ENCODE assay signal across 2 cellular contexts in the genomic region with DNA sequence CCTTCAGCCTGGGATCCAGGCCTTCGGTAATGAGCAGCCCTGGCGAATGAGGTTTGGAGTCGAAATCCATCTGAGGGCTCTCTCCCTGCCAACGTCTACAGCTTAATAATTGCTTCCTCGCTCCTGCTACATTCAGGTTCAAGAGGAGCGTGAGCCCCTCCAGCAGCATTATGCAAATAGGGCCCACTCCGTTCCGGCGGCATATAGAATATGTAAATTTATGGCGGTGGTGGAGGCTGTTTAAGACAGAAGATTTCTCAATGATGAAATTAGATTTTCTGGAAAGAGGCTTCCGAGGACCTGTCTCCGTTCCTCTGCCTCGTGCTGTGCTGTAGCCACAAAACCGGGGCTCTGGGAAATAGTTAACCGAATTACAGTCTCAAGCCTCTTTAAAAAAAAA.
TF ChIP-seq lines count a peak whose summit lies in the region.

No MANE protein-coding gene starts in this region.

TF ChIP-seq in GM23338, 12 proteins besides CTCF, POLR2A, EP300 and RAD21 (continued from another document):
- TF ChIP-seq NANOG (IDR thresholded peaks at IDR 0.05; ENCODE audit: borderline replicate concordance) = no peak
- no peak for TF ChIP-seq POLR2AphosphoS5 (IDR thresholded peaks at IDR 0.05; ENCODE audit: low read depth)
- no peak for TF ChIP-seq STAT1 (IDR thresholded peaks at IDR 0.05; ENCODE audit: unreplicated experiment)
- TF ChIP-seq CREB1 (CRISPR knock-in tag; IDR thresholded peaks at IDR 0.05; ENCODE audit: low read depth) = no peak
- no peak for TF ChIP-seq JUNB (IDR thresholded peaks at IDR 0.05; ENCODE audit: unreplicated experiment)
- no peak for TF ChIP-seq ZNF331 (CRISPR knock-in tag; IDR thresholded peaks at IDR 0.05; ENCODE audit: low read depth)
- TF ChIP-seq, protein P1, sequence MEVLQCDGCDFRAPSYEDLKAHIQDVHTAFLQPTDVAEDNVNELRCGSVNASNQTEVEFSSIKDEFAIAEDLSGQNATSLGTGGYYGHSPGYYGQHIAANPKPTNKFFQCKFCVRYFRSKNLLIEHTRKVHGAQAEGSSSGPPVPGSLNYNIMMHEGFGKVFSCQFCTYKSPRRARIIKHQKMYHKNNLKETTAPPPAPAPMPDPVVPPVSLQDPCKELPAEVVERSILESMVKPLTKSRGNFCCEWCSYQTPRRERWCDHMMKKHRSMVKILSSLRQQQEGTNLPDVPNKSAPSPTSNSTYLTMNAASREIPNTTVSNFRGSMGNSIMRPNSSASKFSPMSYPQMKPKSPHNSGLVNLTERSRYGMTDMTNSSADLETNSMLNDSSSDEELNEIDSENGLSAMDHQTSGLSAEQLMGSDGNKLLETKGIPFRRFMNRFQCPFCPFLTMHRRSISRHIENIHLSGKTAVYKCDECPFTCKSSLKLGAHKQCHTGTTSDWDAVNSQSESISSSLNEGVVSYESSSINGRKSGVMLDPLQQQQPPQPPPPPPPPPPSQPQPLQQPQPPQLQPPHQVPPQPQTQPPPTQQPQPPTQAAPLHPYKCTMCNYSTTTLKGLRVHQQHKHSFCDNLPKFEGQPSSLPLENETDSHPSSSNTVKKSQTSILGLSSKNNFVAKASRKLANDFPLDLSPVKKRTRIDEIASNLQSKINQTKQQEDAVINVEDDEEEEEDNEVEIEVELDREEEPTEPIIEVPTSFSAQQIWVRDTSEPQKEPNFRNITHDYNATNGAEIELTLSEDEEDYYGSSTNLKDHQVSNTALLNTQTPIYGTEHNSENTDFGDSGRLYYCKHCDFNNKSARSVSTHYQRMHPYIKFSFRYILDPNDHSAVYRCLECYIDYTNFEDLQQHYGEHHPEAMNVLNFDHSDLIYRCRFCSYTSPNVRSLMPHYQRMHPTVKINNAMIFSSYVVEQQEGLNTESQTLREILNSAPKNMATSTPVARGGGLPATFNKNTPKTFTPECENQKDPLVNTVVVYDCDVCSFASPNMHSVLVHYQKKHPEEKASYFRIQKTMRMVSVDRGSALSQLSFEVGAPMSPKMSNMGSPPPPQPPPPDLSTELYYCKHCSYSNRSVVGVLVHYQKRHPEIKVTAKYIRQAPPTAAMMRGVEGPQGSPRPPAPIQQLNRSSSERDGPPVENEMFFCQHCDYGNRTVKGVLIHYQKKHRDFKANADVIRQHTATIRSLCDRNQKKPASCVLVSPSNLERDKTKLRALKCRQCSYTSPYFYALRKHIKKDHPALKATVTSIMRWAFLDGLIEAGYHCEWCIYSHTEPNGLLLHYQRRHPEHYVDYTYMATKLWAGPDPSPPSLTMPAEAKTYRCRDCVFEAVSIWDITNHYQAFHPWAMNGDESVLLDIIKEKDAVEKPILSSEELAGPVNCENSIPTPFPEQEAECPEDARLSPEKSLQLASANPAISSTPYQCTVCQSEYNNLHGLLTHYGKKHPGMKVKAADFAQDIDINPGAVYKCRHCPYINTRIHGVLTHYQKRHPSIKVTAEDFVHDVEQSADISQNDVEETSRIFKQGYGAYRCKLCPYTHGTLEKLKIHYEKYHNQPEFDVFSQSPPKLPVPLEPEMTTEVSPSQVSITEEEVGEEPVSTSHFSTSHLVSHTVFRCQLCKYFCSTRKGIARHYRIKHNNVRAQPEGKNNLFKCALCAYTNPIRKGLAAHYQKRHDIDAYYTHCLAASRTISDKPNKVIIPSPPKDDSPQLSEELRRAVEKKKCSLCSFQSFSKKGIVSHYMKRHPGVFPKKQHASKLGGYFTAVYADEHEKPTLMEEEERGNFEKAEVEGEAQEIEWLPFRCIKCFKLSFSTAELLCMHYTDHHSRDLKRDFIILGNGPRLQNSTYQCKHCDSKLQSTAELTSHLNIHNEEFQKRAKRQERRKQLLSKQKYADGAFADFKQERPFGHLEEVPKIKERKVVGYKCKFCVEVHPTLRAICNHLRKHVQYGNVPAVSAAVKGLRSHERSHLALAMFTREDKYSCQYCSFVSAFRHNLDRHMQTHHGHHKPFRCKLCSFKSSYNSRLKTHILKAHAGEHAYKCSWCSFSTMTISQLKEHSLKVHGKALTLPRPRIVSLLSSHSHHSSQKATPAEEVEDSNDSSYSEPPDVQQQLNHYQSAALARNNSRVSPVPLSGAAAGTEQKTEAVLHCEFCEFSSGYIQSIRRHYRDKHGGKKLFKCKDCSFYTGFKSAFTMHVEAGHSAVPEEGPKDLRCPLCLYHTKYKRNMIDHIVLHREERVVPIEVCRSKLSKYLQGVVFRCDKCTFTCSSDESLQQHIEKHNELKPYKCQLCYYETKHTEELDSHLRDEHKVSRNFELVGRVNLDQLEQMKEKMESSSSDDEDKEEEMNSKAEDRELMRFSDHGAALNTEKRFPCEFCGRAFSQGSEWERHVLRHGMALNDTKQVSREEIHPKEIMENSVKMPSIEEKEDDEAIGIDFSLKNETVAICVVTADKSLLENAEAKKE (CRISPR knock-in tag; IDR thresholded peaks at IDR 0.05) = no peak
- no peak for TF ChIP-seq EZH2 (IDR thresholded peaks at IDR 0.05; ENCODE audit: low read depth, unreplicated experiment)
- TF ChIP-seq ZNF114 (CRISPR knock-in tag; IDR thresholded peaks at IDR 0.05) = no peak

TF ChIP-seq in H1, 55 proteins besides CTCF, POLR2A, EP300 and RAD21 (continued from another document):
- no peak for TF ChIP-seq NRF1 (IDR thresholded peaks at IDR 0.05; ENCODE audit: low read depth, low read length)
- TF ChIP-seq CBX5 (IDR thresholded peaks at IDR 0.05; ENCODE audit: low read depth, low read length) = no peak
- no peak for TF ChIP-seq POU5F1 (IDR thresholded peaks at IDR 0.05; ENCODE audit: low read depth, low read length)
- TF ChIP-seq GTF2F1 (IDR thresholded peaks at IDR 0.05; ENCODE audit: borderline replicate concordance, low read depth, low read length) = no peak
- TF ChIP-seq SP4 (IDR thresholded peaks at IDR 0.05; ENCODE audit: low read length) = no peak
- no peak for TF ChIP-seq TBP (IDR thresholded peaks at IDR 0.05; ENCODE audit: low read depth, low read length)
- no peak for TF ChIP-seq SP2 (IDR thresholded peaks at IDR 0.05; ENCODE audit: low read length)
- TF ChIP-seq, protein P2, sequence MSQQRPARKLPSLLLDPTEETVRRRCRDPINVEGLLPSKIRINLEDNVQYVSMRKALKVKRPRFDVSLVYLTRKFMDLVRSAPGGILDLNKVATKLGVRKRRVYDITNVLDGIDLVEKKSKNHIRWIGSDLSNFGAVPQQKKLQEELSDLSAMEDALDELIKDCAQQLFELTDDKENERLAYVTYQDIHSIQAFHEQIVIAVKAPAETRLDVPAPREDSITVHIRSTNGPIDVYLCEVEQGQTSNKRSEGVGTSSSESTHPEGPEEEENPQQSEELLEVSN (IDR thresholded peaks at IDR 0.05) = no peak
- no peak for TF ChIP-seq TCF12 (IDR thresholded peaks at IDR 0.05; ENCODE audit: low read depth, low read length)
- no peak for TF ChIP-seq YY1 (IDR thresholded peaks at IDR 0.05; ENCODE audit: low read depth, low read length)
- TF ChIP-seq CTBP2 (IDR thresholded peaks at IDR 0.05; ENCODE audit: borderline replicate concordance, insufficient read depth, insufficient read length, low read length) = no peak
- no peak for TF ChIP-seq CHD1 (IDR thresholded peaks at IDR 0.05; ENCODE audit: low read depth, low read length)
- TF ChIP-seq CBX8 (IDR thresholded peaks at IDR 0.05; ENCODE audit: borderline replicate concordance, low read depth, low read length) = no peak
- TF ChIP-seq KDM5A (IDR thresholded peaks at IDR 0.05; ENCODE audit: low read length) = no peak
- TF ChIP-seq KDM1A (IDR thresholded peaks at IDR 0.05; ENCODE audit: borderline replicate concordance, low read length) = no peak
- TF ChIP-seq, protein P3, sequence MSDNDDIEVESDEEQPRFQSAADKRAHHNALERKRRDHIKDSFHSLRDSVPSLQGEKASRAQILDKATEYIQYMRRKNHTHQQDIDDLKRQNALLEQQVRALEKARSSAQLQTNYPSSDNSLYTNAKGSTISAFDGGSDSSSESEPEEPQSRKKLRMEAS (IDR thresholded peaks at IDR 0.05) = no peak
TF ChIP-seq in H1: peak in this region for 0.
